In the genomic region with DNA sequence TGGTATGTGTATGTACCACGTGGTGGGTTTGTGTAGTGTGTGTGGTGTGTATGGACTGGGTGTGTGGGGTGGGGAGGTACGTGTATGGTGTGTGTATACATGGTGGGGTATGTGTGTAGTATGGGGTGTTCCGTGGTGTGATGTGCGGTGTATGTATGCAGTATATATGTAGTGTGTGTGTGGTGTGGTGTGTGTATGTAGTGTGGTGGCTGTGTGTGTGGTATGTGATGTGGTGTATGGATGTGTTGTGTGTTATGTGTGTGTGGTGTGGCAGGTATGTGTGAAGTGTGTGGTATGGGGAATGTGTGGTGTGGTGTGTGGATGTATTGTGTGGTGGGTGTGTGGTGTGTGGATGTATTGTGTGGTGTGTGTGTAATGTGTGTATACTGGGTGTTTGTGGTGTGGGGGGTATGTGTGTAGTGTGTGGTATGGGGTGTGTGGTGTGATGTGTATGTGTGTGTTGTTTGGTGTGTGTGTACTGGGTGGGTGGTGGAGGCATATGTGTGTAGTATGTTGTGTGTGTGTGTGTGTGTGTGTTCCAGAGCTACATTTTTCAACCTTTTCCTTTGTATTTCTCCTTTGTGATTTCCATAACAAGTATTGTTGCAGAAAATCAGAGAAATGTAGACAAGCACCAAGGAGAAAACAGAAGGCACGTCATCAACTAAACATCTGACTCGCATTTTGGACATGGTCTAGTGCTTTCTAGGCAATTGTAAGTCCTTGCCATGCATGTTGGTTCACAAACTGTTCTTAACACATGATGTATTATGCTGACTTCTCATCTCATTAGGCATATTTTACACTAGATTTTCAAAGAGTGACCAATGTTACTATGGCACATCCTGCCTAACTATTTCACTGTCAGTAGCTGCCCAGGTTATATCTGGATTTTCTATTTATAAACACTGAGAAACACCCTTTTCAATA, we compare ENCODE assay signal across 9 cellular contexts. TPM values are rescaled to one million over a fixed set of nuclear protein-coding genes. Genes with fewer than 3 reads are reported as not detected.
DNase-seq lines count a peak whose midpoint lies in the region; ATAC-seq, FAIRE-seq and TF ChIP-seq lines count a peak whose summit lies in the region.
"Had no signal": no experiment of that assay in that cellular context is flagged by ENCODE, and none has a peak within 500 bp of the region (broad histone marks: within the 10 kb centered on the region; RNA-seq: fewer than 3 reads in every experiment).

No MANE protein-coding gene starts in this region.

- no peaks in the 10 kb centered on the region for H3K4me1 ChIP-seq in small intestine (ENCODE audit: control insufficient read depth in 2 of 2, insufficient read depth in 1 of 2, low read depth in 1 of 2, low read length in 1 of 2)

- H3K27ac ChIP-seq in small intestine (ENCODE audit: low read depth in 1 of 2, low read length in 1 of 2), result peak overlapping the region in 1 of 2 donors; percentile 63

- peaks cover 74% of the 10 kb centered on the region for H3K4me1 Mint-ChIP-seq in activated T-helper 17 cell treated with anti-CD3 and anti-CD28 coated beads, Interleukin-2, amount 50 U/mL, for 72 hours
- peaks cover 78 to 86% of the 10 kb centered on the region in 2 donors for H3K4me1 Mint-ChIP-seq in natural killer cell treated with Interleukin-12 subunit alpha and Interleukin-12 subunit beta and Interleukin-15 and Interleukin-18, amount 100 ng/mL, for 72 hours (ENCODE audit: low read depth in 2 of 2)

- H3K27ac Mint-ChIP-seq in activated T-helper 17 cell treated with anti-CD3 and anti-CD28 coated beads, Interleukin-2, amount 50 U/mL, for 72 hours, result peak overlapping the region; percentile 73
- peak overlapping the region; percentile 36 to 79 for H3K27ac Mint-ChIP-seq in natural killer cell treated with Interleukin-12 subunit alpha and Interleukin-12 subunit beta and Interleukin-15 and Interleukin-18, amount 100 ng/mL, for 72 hours

- ATAC-seq in GM18505 (IDR thresholded peaks at IDR 0.05; ENCODE audit: unreplicated experiment) (peak; percentile 7), HG02798 (IDR thresholded peaks at IDR 0.05; ENCODE audit: poor library complexity, unreplicated experiment) (peak; percentile 29), GM18870 (IDR thresholded peaks at IDR 0.05; ENCODE audit: unreplicated experiment) (no peak), HG03097 (IDR thresholded peaks at IDR 0.05; ENCODE audit: low FRiP score, unreplicated experiment) (no peak)
- ATAC-seq in activated T-helper 17 cell treated with anti-CD3 and anti-CD28 coated beads, Interleukin-2, amount 50 U/mL, for 72 hours (replicated peaks), result peak; percentile 13
- ATAC-seq in natural killer cell treated with Interleukin-12 subunit alpha and Interleukin-12 subunit beta and Interleukin-15 and Interleukin-18, amount 100 ng/mL, for 72 hours, result peak; percentile 14 to 49

- no peaks in the 10 kb centered on the region for H3K27me3 Mint-ChIP-seq in activated T-helper 17 cell treated with anti-CD3 and anti-CD28 coated beads, Interleukin-2, amount 50 U/mL, for 72 hours
- no peaks in the 10 kb centered on the region for H3K27me3 Mint-ChIP-seq in natural killer cell treated with Interleukin-12 subunit alpha and Interleukin-12 subunit beta and Interleukin-15 and Interleukin-18, amount 100 ng/mL, for 72 hours

- no peaks in the 10 kb centered on the region for H3K36me3 ChIP-seq in small intestine (ENCODE audit: control insufficient read depth in 2 of 2, insufficient read depth in 2 of 2, low read length in 2 of 2)

- peak overlapping the region; percentile 88 for H3K4me3 Mint-ChIP-seq in activated T-helper 17 cell treated with anti-CD3 and anti-CD28 coated beads, Interleukin-2, amount 50 U/mL, for 72 hours
- peak overlapping the region; percentile 82 for H3K4me3 Mint-ChIP-seq in natural killer cell treated with Interleukin-12 subunit alpha and Interleukin-12 subunit beta and Interleukin-15 and Interleukin-18, amount 100 ng/mL, for 72 hours

- H3K4me3 ChIP-seq in small intestine (ENCODE audit: low read depth in 1 of 2, low read length in 2 of 2), result peak overlapping the region in 1 of 2 donors; percentile 25

- H3K9me3 Mint-ChIP-seq in activated T-helper 17 cell treated with anti-CD3 and anti-CD28 coated beads, Interleukin-2, amount 50 U/mL, for 72 hours, result no peaks in the 10 kb centered on the region
- no peaks in the 10 kb centered on the region for H3K9me3 Mint-ChIP-seq in natural killer cell treated with Interleukin-12 subunit alpha and Interleukin-12 subunit beta and Interleukin-15 and Interleukin-18, amount 100 ng/mL, for 72 hours

- no peak for FAIRE-seq in small intestine (lab: Jason Lieb, UNC)

- TF ChIP-seq POLR2A in GM18505 (IDR thresholded peaks at IDR 0.05; ENCODE audit: borderline replicate concordance, extremely low read depth, insufficient read depth, insufficient read length), result no peak

- H3K9me3 ChIP-seq in small intestine (ENCODE audit: control insufficient read depth, low read depth), result no peaks in the 10 kb centered on the region

- H3K36me3 Mint-ChIP-seq in activated T-helper 17 cell treated with anti-CD3 and anti-CD28 coated beads, Interleukin-2, amount 50 U/mL, for 72 hours (ENCODE audit: low read depth), result peaks cover 78% of the 10 kb centered on the region
- H3K36me3 Mint-ChIP-seq in natural killer cell treated with Interleukin-12 subunit alpha and Interleukin-12 subunit beta and Interleukin-15 and Interleukin-18, amount 100 ng/mL, for 72 hours, result peaks cover 12% of the 10 kb centered on the region

- 80 to 91% (median 81%) methylated on average over 6 of the region's 6 CpGs for WGBS in small intestine, 3 donors

- H3K27me3 ChIP-seq in small intestine (ENCODE audit: control insufficient read depth in 2 of 2, insufficient read depth in 2 of 2, low read length in 2 of 2), result no peaks in the 10 kb centered on the region

- no peak for DNase-seq in natural killer cell treated with Interleukin-12 subunit alpha and Interleukin-12 subunit beta and Interleukin-15 and Interleukin-18, amount 100 ng/mL, for 72 hours (ENCODE audit: low spot score)
- no peak for DNase-seq in small intestine
- no peak for DNase-seq in NCI-H2227 (lab: John Stamatoyannopoulos, UW; ENCODE audit: unreplicated experiment)
- DNase-seq: NCI-H510A treated with DMSO at 0.1 percent for 48 hours had no signal

RNA-seq across cellular contexts. Expression of a gene that starts 13.2 kb away (rescaled TPM):
- 100 to 1,000 TPM; 167 to 263 TPM for total RNA-seq in activated T-helper 17 cell treated with anti-CD3 and anti-CD28 coated beads, Interleukin-2, amount 50 U/mL, for 72 hours
- 100 to 1,000 TPM; 169 to 237 TPM for total RNA-seq in natural killer cell treated with Interleukin-12 subunit alpha and Interleukin-12 subunit beta and Interleukin-15 and Interleukin-18, amount 100 ng/mL, for 72 hours
- 1 to 10 TPM in 2 of 3 donors, under 1 TPM in 1; 0.67 to 8.8 (median 4.6) TPM for polyA plus RNA-seq in small intestine

Comparison
In these comparisons a context has a peak if more than half of its experiments do, and no peak if none do; other contexts are left out.
1. ATAC-seq: peak in GM18505 (single experiment), HG02798 (single experiment), activated T-helper 17 cell treated with anti-CD3 and anti-CD28 coated beads, Interleukin-2, amount 50 U/mL, for 72 hours (single experiment) and natural killer cell treated with Interleukin-12 subunit alpha and Interleukin-12 subunit beta and Interleukin-15 and Interleukin-18, amount 100 ng/mL, for 72 hours (2 of 2); none in GM18870 (single experiment) and HG03097 (single experiment).